20 cellular contexts compared by ENCODE assay signal in genomic region chr17:32298721-32299578, GRCh38. TPM values are rescaled to one million over a fixed set of nuclear protein-coding genes. Genes with fewer than 3 reads are reported as not detected.
DNase-seq lines count a peak whose midpoint lies in the region; ATAC-seq, FAIRE-seq and TF ChIP-seq lines count a peak whose summit lies in the region.
"Had no signal": no experiment of that assay in that cellular context is flagged by ENCODE, and none has a peak within 500 bp of the region (broad histone marks: within the 10 kb centered on the region; RNA-seq: fewer than 3 reads in every experiment).

No MANE protein-coding gene starts in this region.

- TF ChIP-seq CTCF in WERI-Rb-1 (IDR thresholded peaks at IDR 0.05; ENCODE audit: low read depth, low read length) = no peak
- TF ChIP-seq CTCF in neural cell (IDR thresholded peaks at IDR 0.05; ENCODE audit: poor library complexity, severe bottlenecking) = no peak

- H3K27ac ChIP-seq in WERI-Rb-1 = peak overlapping the region; percentile 95
- H3K27ac ChIP-seq in neural cell (ENCODE audit: low read length) = no peak overlapping the region
- H3K27ac ChIP-seq: coronary artery, esophagus muscularis mucosa, sigmoid colon had no signal

- no peak overlapping the region for H3K9ac ChIP-seq in neural cell (ENCODE audit: low read length)

- peak; percentile 83 for DNase-seq in DMS79 (lab: John Stamatoyannopoulos, UW)
- peak; percentile 24 for DNase-seq in NCI-H1436 treated with DMSO at 0.1 percent for 48 hours (lab: John Stamatoyannopoulos, UW)
- peak; percentile 86 for DNase-seq in WERI-Rb-1
- no peak for DNase-seq in immature natural killer cell
- no peak for DNase-seq in stimulated activated effector memory CD8-positive, alpha-beta T cell treated with anti-CD3 and anti-CD28 coated beads, Interleukin-12 subunit alpha, Interleukin-12 subunit beta, amount 100 ng/mL, for 72 hours (ENCODE audit: low spot score in 2 of 2)
- no peak for DNase-seq in GM12892 (ENCODE audit: insufficient read length)
- DNase-seq: activated CD4-positive, alpha-beta T cell treated with anti-CD3 and anti-CD28 coated beads, Interleukin-2, amount 50 U/mL, for 1 hour; activated T-cell treated with anti-CD3 and anti-CD28 coated beads, Interleukin-2, amount 50 U/mL, for 72 hours; amygdala; CD4-positive, alpha-beta T cell; hypothalamus; KBM-7; NCI-H226; sigmoid colon; stimulated activated naive CD4-positive, alpha-beta T cell treated with Interleukin-2 at 50 U/mL for 16 hours had no signal

- H3F3A ChIP-seq in neural cell (ENCODE audit: insufficient read depth, low read length, poor library complexity, severe bottlenecking) = no peaks in the 10 kb centered on the region

- ATAC-seq in stimulated activated effector memory CD8-positive, alpha-beta T cell treated with anti-CD3 and anti-CD28 coated beads, Interleukin-12 subunit alpha, Interleukin-12 subunit beta, amount 100 ng/mL, for 72 hours = no peak
- ATAC-seq: activated T-cell treated with anti-CD3 and anti-CD28 coated beads, Interleukin-2, amount 50 U/mL, for 72 hours had no signal

- no peak overlapping the region for H2AFZ ChIP-seq in neural cell (ENCODE audit: low read depth, low read length)

- no peaks in the 10 kb centered on the region for H3K9me3 ChIP-seq in WERI-Rb-1 (ENCODE audit: severe bottlenecking)
- no peaks in the 10 kb centered on the region for H3K9me3 ChIP-seq in neural cell (ENCODE audit: low read length)
- H3K9me3 ChIP-seq: esophagus muscularis mucosa, sigmoid colon had no signal

- no peaks in the 10 kb centered on the region for H3K9me3 Mint-ChIP-seq in immature natural killer cell
- no peaks in the 10 kb centered on the region for H3K9me3 Mint-ChIP-seq in stimulated activated effector memory CD8-positive, alpha-beta T cell treated with anti-CD3 and anti-CD28 coated beads, Interleukin-12 subunit alpha, Interleukin-12 subunit beta, amount 100 ng/mL, for 72 hours
- H3K9me3 Mint-ChIP-seq: activated T-cell treated with anti-CD3 and anti-CD28 coated beads, Interleukin-2, amount 50 U/mL, for 72 hours; CD4-positive, alpha-beta T cell; nephron had no signal

- no peak for TF ChIP-seq POLR2A in GM12892 (IDR thresholded peaks at IDR 0.05; ENCODE audit: low read depth, low read length)

- H3K27me3 Mint-ChIP-seq in immature natural killer cell (ENCODE audit: low read depth in 3 of 3) = peaks cover 0 to 5% (median 4%) of the 10 kb centered on the region in 3 donors
- H3K27me3 Mint-ChIP-seq: CD4-positive, alpha-beta T cell had no signal

- no peak for FAIRE-seq in GM12892 (lab: Jason Lieb, UNC)
- FAIRE-seq: RCC 7860 had no signal

- no peaks in the 10 kb centered on the region for H3K79me2 ChIP-seq in neural cell (replicated peaks; ENCODE audit: insufficient read depth, low read length)

- H3K9me2 ChIP-seq in neural cell (ENCODE audit: insufficient read depth, low read length) = no peaks in the 10 kb centered on the region

- peak overlapping the region; percentile 25 for H3K4me3 ChIP-seq in WERI-Rb-1 (ENCODE audit: low read depth, low read length)
- peak overlapping the region; percentile 36 for H3K4me3 ChIP-seq in neural cell (ENCODE audit: low read length)
- H3K4me3 ChIP-seq: coronary artery, esophagus muscularis mucosa, sigmoid colon had no signal

- TF ChIP-seq EP300 in neural cell (conservative IDR thresholded peaks at IDR 0.05; ENCODE audit: poor library complexity, severe bottlenecking) = no peak

- H4K20me1 ChIP-seq in neural cell (ENCODE audit: insufficient read depth) = no peaks in the 10 kb centered on the region

- H3K4me3 Mint-ChIP-seq in immature natural killer cell = no peak overlapping the region
- no peak overlapping the region for H3K4me3 Mint-ChIP-seq in stimulated activated effector memory CD8-positive, alpha-beta T cell treated with anti-CD3 and anti-CD28 coated beads, Interleukin-12 subunit alpha, Interleukin-12 subunit beta, amount 100 ng/mL, for 72 hours
- H3K4me3 Mint-ChIP-seq: activated T-cell treated with anti-CD3 and anti-CD28 coated beads, Interleukin-2, amount 50 U/mL, for 72 hours; CD4-positive, alpha-beta T cell; nephron had no signal

- peaks cover 37% of the 10 kb centered on the region for H3K36me3 ChIP-seq in WERI-Rb-1
- H3K36me3 ChIP-seq in neural cell (ENCODE audit: insufficient read depth, low read length) = no peaks in the 10 kb centered on the region
- H3K36me3 ChIP-seq: esophagus muscularis mucosa, sigmoid colon had no signal

- no peaks in the 10 kb centered on the region for H3K4me1 Mint-ChIP-seq in immature natural killer cell
- H3K4me1 Mint-ChIP-seq in stimulated activated effector memory CD8-positive, alpha-beta T cell treated with anti-CD3 and anti-CD28 coated beads, Interleukin-12 subunit alpha, Interleukin-12 subunit beta, amount 100 ng/mL, for 72 hours = no peaks in the 10 kb centered on the region

- no peaks in the 10 kb centered on the region for H3K36me3 Mint-ChIP-seq in immature natural killer cell
- H3K36me3 Mint-ChIP-seq in stimulated activated effector memory CD8-positive, alpha-beta T cell treated with anti-CD3 and anti-CD28 coated beads, Interleukin-12 subunit alpha, Interleukin-12 subunit beta, amount 100 ng/mL, for 72 hours = no peaks in the 10 kb centered on the region

- H3K27me3 ChIP-seq in WERI-Rb-1 (ENCODE audit: insufficient read depth, low read depth, severe bottlenecking) (no peaks in the 10 kb centered on the region), neural cell (ENCODE audit: insufficient read depth, low read depth, low read length) (no peaks in the 10 kb centered on the region)
- H3K27me3 ChIP-seq: esophagus muscularis mucosa, sigmoid colon had no signal

- no peak overlapping the region for H3K27ac Mint-ChIP-seq in immature natural killer cell
- H3K27ac Mint-ChIP-seq in stimulated activated effector memory CD8-positive, alpha-beta T cell treated with anti-CD3 and anti-CD28 coated beads, Interleukin-12 subunit alpha, Interleukin-12 subunit beta, amount 100 ng/mL, for 72 hours = no peak overlapping the region
- H3K27ac Mint-ChIP-seq: activated T-cell treated with anti-CD3 and anti-CD28 coated beads, Interleukin-2, amount 50 U/mL, for 72 hours; CD4-positive, alpha-beta T cell; nephron had no signal

- peak overlapping the region; percentile 4 for H3K4me2 ChIP-seq in neural cell (ENCODE audit: low read length)

- no peak for TF ChIP-seq RAD21 in neural cell (conservative IDR thresholded peaks at IDR 0.05)

TF ChIP-seq in neural cell, 6 proteins besides CTCF, POLR2A, EP300 and RAD21:
- TF ChIP-seq TAF1 (IDR thresholded peaks at IDR 0.05; ENCODE audit: low read depth) (no peak), POLR2AphosphoS5 (IDR thresholded peaks at IDR 0.05) (peak; percentile 16)
TF ChIP-seq in neural cell: peak in this region for 1.

RNA-seq across cellular contexts. Expression of gene RHBDL3, which starts 33.3 kb away (rescaled TPM):
- polyA plus RNA-seq in neural cell (0.25 and 0.50 TPM in 2 replicates), immature natural killer cell (not detected)
- 0.69 and 0.97 TPM in 2 replicates for polyA minus RNA-seq in neural cell
- polyA plus RNA-seq in GM12892 (2012; ENCODE audit: missing spikeins) = 0.19 TPM

RNA-seq across cellular contexts. Expression of gene C17orf75, which starts 43.0 kb away (rescaled TPM):
- polyA plus RNA-seq in neural cell (68.7 and 77.0 TPM in 2 replicates), immature natural killer cell (10 to 100 TPM in 2 of 3 donors, 1 to 10 TPM in 1; 9.8 to 18.5 (median 12.0) TPM)
- 75.7 and 81.1 TPM in 2 replicates for polyA minus RNA-seq in neural cell
- polyA plus RNA-seq in GM12892 (2012; ENCODE audit: missing spikeins) = 26.7 TPM

RNA-seq across cellular contexts. Expression of gene ZNF207, which starts 51.0 kb away (rescaled TPM):
- polyA plus RNA-seq in neural cell = 151 and 188 TPM in 2 replicates
- polyA minus RNA-seq in neural cell = 175 and 229 TPM in 2 replicates
- polyA plus RNA-seq in immature natural killer cell = 100 to 1,000 TPM; 155 to 223 (median 221) TPM
- polyA plus RNA-seq in GM12892 (2012; ENCODE audit: missing spikeins) = 149 TPM

Comparison
In these comparisons a context has a peak if more than half of its experiments do, and no peak if none do; other contexts are left out.
1. DNase-seq: peak in DMS79 (single experiment), NCI-H1436 treated with DMSO at 0.1 percent for 48 hours (single experiment) and WERI-Rb-1 (single experiment); none in immature natural killer cell (0 of 3), stimulated activated effector memory CD8-positive, alpha-beta T cell treated with anti-CD3 and anti-CD28 coated beads, Interleukin-12 subunit alpha, Interleukin-12 subunit beta, amount 100 ng/mL, for 72 hours (0 of 2) and GM12892 (single experiment).